ENCODE assay signal across 11 cellular contexts in genomic region chr6:110414669-110415296, GRCh38. TPM values are rescaled to one million over a fixed set of nuclear protein-coding genes. Genes with fewer than 3 reads are reported as not detected.
A peak's percentile ranks its signal among the peaks of the same experiment; 100 is the strongest.
DNase-seq lines count a peak whose midpoint lies in the region; ATAC-seq and TF ChIP-seq lines count a peak whose summit lies in the region.
"Had no signal": no experiment of that assay in that cellular context is flagged by ENCODE, and none has a peak within 500 bp of the region (broad histone marks: within the 10 kb centered on the region; RNA-seq: fewer than 3 reads in every experiment).

No MANE protein-coding gene starts in this region.

- H4K20me1 ChIP-seq in PC-9 (ENCODE audit: insufficient read depth) (no peaks in the 10 kb centered on the region), GM23338 (replicated peaks; ENCODE audit: insufficient read depth) (no peaks in the 10 kb centered on the region)

- H3K27me3 Mint-ChIP-seq in GM23338 (ENCODE audit: insufficient read depth, low read depth, poor library complexity) = peaks cover 8% of the 10 kb centered on the region

- H3K4me2 ChIP-seq in PC-9 = peak overlapping the region; percentile 63
- H3K4me2 ChIP-seq in GM23338 = no peak overlapping the region

- peaks cover 5% of the 10 kb centered on the region; the same call in 1 of the 2 replicates for H3K27me3 ChIP-seq in PC-9 (ENCODE audit: insufficient read depth, low read depth)
- no peaks in the 10 kb centered on the region for H3K27me3 ChIP-seq in muscle layer of colon (ENCODE audit: control insufficient read depth in 1 of 2, insufficient read depth in 2 of 2, low read length in 2 of 2)
- H3K27me3 ChIP-seq in GM23338 (ENCODE audit: insufficient read depth) = no peaks in the 10 kb centered on the region

- no TSS peak for BruUV-seq in PC-9 (replicated peaks; lab: Mats Ljungman, UMichigan)

- intact Hi-C loops in PC-9 (cut with micrococcal nuclease; ENCODE audit: unreplicated experiment) = no loop called here

- no peak overlapping the region for H3K4me3 Mint-ChIP-seq in GM23338

- no peaks in the 10 kb centered on the region for H3K4me1 ChIP-seq in PC-9 (replicated peaks; ENCODE audit: insufficient read depth)
- H3K4me1 ChIP-seq in muscle layer of colon (ENCODE audit: insufficient read depth, low read length) = peaks cover 20% of the 10 kb centered on the region
- H3K4me1 ChIP-seq in GM23338 (ENCODE audit: insufficient read depth) = no peaks in the 10 kb centered on the region

- POLR2A ChIA-PET in PC-9 (lab: Charles Lee; ENCODE audit: unreplicated experiment) = interaction anchor here (0.6 kb wide), 2 partner anchors 156 to 240 kb away, joined by 3 read pairs; no protein-coding TSS in a partner anchor

- 0 out of 3 replicates have a peak, but pooled peaks cover 3% of the 10 kb centered on the region for H3K36me3 Mint-ChIP-seq in GM23338 (ENCODE audit: low read depth)

- H3K4me3 ChIP-seq in PC-9 = no peak overlapping the region
- H3K4me3 ChIP-seq in epithelial cell of proximal tubule (ENCODE audit: low read depth, low read length) = peak overlapping the region; percentile 56
- H3K4me3 ChIP-seq in muscle layer of colon (ENCODE audit: low read depth in 1 of 2, low read length in 2 of 2) = peak overlapping the region; percentile 9 to 55
- H3K4me3 ChIP-seq in GM23338 = no peak overlapping the region

- no peak for TF ChIP-seq CTCF in PC-9 (conservative IDR thresholded peaks at IDR 0.05)
- no peak for TF ChIP-seq CTCF in epithelial cell of proximal tubule (conservative IDR thresholded peaks at IDR 0.05; ENCODE audit: low read depth, low read length)
- no peak for TF ChIP-seq CTCF in GM23338 (conservative IDR thresholded peaks at IDR 0.05; ENCODE audit: low read depth in 2 of 2)

- ATAC-seq in GM23338 = no peak

- H3F3A ChIP-seq in PC-9 (ENCODE audit: insufficient read depth, low read depth) (no peaks in the 10 kb centered on the region), GM23338 (replicated peaks; ENCODE audit: low read depth) (no peaks in the 10 kb centered on the region)

- no peak overlapping the region for H3K9ac ChIP-seq in muscle layer of colon (ENCODE audit: low read length)

- H3K9me3 ChIP-seq in PC-9 (ENCODE audit: insufficient read depth, low read depth) (no peaks in the 10 kb centered on the region), muscle layer of colon (ENCODE audit: low read length) (no peaks in the 10 kb centered on the region)
- H3K9me3 ChIP-seq: Caco-2 had no signal

- no peaks in the 10 kb centered on the region for H3K4me1 Mint-ChIP-seq in GM23338

- no peaks in the 10 kb centered on the region for H3K9me2 ChIP-seq in PC-9 (ENCODE audit: insufficient read depth)
- no peaks in the 10 kb centered on the region for H3K9me2 ChIP-seq in GM23338 (ENCODE audit: insufficient read depth)

- CTCF ChIA-PET in PC-9 (lab: Charles Lee) = no interaction called here

- H3K27ac ChIP-seq in PC-9 = no peak overlapping the region
- peak overlapping the region; percentile 69 for H3K27ac ChIP-seq in muscle layer of colon (ENCODE audit: low read depth, low read length)
- no peak overlapping the region for H3K27ac ChIP-seq in GM23338 (ENCODE audit: low read depth)

- no peak overlapping the region for H3K27ac Mint-ChIP-seq in GM23338

- no peaks in the 10 kb centered on the region for H3K36me3 ChIP-seq in PC-9 (ENCODE audit: low read depth)
- no peaks in the 10 kb centered on the region for H3K36me3 ChIP-seq in muscle layer of colon (ENCODE audit: insufficient read depth, low read length)
- no peaks in the 10 kb centered on the region for H3K36me3 ChIP-seq in GM23338 (ENCODE audit: insufficient read depth)

- no peaks in the 10 kb centered on the region for H3K79me2 ChIP-seq in PC-9 (ENCODE audit: low read depth)
- no peaks in the 10 kb centered on the region for H3K79me2 ChIP-seq in GM23338 (replicated peaks; ENCODE audit: insufficient read depth)

- peaks cover 15% of the 10 kb centered on the region for H3K9me3 Mint-ChIP-seq in GM23338

- DNase-seq in PC-9 (no peak), epithelial cell of proximal tubule (ENCODE audit: low read depth) (no peak), stromal cell of bone marrow (ENCODE audit: low read depth) (peak; percentile 2), NCI-H82 (lab: John Stamatoyannopoulos, UW) (no peak), epidermal melanocyte (ENCODE audit: insufficient read length, low spot score) (no peak), GM23338 (ENCODE audit: low spot score) (no peak)
- DNase-seq in activated effector memory CD4-positive, alpha-beta T cell treated with anti-CD3 and anti-CD28 coated beads, Interleukin-2, amount 50 U/mL, for 16 hours = no peak
- DNase-seq: activated naive CD4-positive, alpha-beta T cell; Caco-2; Kasumi-1 had no signal

- no peak overlapping the region for H2AFZ ChIP-seq in PC-9
- no peak overlapping the region for H2AFZ ChIP-seq in GM23338

TF ChIP-seq in GM23338, 12 proteins besides CTCF, POLR2A, EP300 and RAD21 (continues in another document):
- TF ChIP-seq NANOG (IDR thresholded peaks at IDR 0.05; ENCODE audit: borderline replicate concordance) (no peak), STAT1 (IDR thresholded peaks at IDR 0.05; ENCODE audit: unreplicated experiment) (no peak), POLR2AphosphoS5 (IDR thresholded peaks at IDR 0.05; ENCODE audit: low read depth) (no peak), JUNB (IDR thresholded peaks at IDR 0.05; ENCODE audit: unreplicated experiment) (no peak), EZH2phosphoT487 (IDR thresholded peaks at IDR 0.05; ENCODE audit: unreplicated experiment) (no peak), EZH2 (IDR thresholded peaks at IDR 0.05; ENCODE audit: low read depth, unreplicated experiment) (no peak)
- TF ChIP-seq, protein P1, sequence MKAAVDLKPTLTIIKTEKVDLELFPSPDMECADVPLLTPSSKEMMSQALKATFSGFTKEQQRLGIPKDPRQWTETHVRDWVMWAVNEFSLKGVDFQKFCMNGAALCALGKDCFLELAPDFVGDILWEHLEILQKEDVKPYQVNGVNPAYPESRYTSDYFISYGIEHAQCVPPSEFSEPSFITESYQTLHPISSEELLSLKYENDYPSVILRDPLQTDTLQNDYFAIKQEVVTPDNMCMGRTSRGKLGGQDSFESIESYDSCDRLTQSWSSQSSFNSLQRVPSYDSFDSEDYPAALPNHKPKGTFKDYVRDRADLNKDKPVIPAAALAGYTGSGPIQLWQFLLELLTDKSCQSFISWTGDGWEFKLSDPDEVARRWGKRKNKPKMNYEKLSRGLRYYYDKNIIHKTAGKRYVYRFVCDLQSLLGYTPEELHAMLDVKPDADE (IDR thresholded peaks at IDR 0.05) = no peak
- TF ChIP-seq, protein P2, sequence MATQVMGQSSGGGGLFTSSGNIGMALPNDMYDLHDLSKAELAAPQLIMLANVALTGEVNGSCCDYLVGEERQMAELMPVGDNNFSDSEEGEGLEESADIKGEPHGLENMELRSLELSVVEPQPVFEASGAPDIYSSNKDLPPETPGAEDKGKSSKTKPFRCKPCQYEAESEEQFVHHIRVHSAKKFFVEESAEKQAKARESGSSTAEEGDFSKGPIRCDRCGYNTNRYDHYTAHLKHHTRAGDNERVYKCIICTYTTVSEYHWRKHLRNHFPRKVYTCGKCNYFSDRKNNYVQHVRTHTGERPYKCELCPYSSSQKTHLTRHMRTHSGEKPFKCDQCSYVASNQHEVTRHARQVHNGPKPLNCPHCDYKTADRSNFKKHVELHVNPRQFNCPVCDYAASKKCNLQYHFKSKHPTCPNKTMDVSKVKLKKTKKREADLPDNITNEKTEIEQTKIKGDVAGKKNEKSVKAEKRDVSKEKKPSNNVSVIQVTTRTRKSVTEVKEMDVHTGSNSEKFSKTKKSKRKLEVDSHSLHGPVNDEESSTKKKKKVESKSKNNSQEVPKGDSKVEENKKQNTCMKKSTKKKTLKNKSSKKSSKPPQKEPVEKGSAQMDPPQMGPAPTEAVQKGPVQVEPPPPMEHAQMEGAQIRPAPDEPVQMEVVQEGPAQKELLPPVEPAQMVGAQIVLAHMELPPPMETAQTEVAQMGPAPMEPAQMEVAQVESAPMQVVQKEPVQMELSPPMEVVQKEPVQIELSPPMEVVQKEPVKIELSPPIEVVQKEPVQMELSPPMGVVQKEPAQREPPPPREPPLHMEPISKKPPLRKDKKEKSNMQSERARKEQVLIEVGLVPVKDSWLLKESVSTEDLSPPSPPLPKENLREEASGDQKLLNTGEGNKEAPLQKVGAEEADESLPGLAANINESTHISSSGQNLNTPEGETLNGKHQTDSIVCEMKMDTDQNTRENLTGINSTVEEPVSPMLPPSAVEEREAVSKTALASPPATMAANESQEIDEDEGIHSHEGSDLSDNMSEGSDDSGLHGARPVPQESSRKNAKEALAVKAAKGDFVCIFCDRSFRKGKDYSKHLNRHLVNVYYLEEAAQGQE (IDR thresholded peaks at IDR 0.05; ENCODE audit: unreplicated experiment) = no peak

RNA-seq across cellular contexts. Expression of gene DDO, which starts 0.6 kb away (rescaled TPM):
- total RNA-seq in PC-9 (2021) (2.0 and 3.6 TPM in 2 replicates), epithelial cell of proximal tubule (0.07 TPM in 1 of 2 replicates, not detected in the other)
- 0.10 TPM in 1 of 2 replicates, not detected in the other for total RNA-seq in GM23338 (2014; rRNA removed; shearing (Covaris generic))
- not detected in 2 replicates for polyA plus RNA-seq in GM23338 (2016; fragmentation: Nextera tagmentation; extraction: Ambion mirVana)
- total RNA-seq: Caco-2 had no signal

RNA-seq across cellular contexts. Expression of gene METTL24, which starts 56.6 kb away (rescaled TPM):
- total RNA-seq in PC-9 (2021) (not detected in 2 replicates), epithelial cell of proximal tubule (0.43 and 0.69 TPM in 2 replicates)
- total RNA-seq in GM23338 (2014; rRNA removed; shearing (Covaris generic)) = 0.35 TPM in 1 of 2 replicates, not detected in the other
- not detected in 2 replicates for polyA plus RNA-seq in GM23338 (2016; fragmentation: Nextera tagmentation; extraction: Ambion mirVana)
- total RNA-seq: Caco-2 had no signal

Comparison
In these comparisons a context has a peak if more than half of its experiments do, and no peak if none do; other contexts are left out.
1. H3K4me3 ChIP-seq: peak in epithelial cell of proximal tubule (single experiment) and muscle layer of colon (2 of 2); none in PC-9 (single experiment) and GM23338 (single experiment).